In the genomic region with DNA sequence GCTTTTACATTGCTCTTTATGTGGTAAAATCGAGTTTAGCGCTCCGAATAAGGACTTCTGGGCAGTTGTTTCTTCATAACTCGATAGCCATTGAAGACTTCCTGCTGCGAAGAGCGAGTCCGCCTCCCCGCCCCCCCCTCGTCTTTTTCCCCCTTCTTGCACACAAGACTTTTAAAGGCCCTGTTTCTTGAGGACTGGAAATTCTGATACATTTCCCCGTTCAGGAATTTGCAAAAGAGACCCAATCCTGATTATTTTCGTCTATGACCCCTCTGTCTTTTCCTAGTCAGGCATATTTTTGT, we compare ENCODE assay signal across 8 cellular contexts. TPM values are rescaled to one million over a fixed set of nuclear protein-coding genes. Genes with fewer than 3 reads are reported as not detected.
DNase-seq lines count a peak whose midpoint lies in the region; ATAC-seq and TF ChIP-seq lines count a peak whose summit lies in the region.

No MANE protein-coding gene starts in this region.

- H3K4me3 ChIP-seq in WI38 (ENCODE audit: low read depth, low read length) = peak overlapping the region; percentile 98
- peak overlapping the region; percentile 68 to 89 for H3K4me3 ChIP-seq in foreskin fibroblast (ENCODE audit: low read depth in 1 of 2, low read length in 2 of 2)
- H3K4me3 ChIP-seq in retinal pigment epithelial cell (ENCODE audit: low read length) = peak overlapping the region; percentile 99

- H3K27ac Mint-ChIP-seq in activated T-cell treated with anti-CD3 and anti-CD28 coated beads, Interleukin-2, amount 50 U/mL, for 72 hours = peak overlapping the region; percentile 93

- H3K27me3 Mint-ChIP-seq in activated T-cell treated with anti-CD3 and anti-CD28 coated beads, Interleukin-2, amount 50 U/mL, for 72 hours (ENCODE audit: low read depth) = no peaks in the 10 kb centered on the region

- H3K4me1 Mint-ChIP-seq in activated T-cell treated with anti-CD3 and anti-CD28 coated beads, Interleukin-2, amount 50 U/mL, for 72 hours (ENCODE audit: low read depth) = peaks cover 32% of the 10 kb centered on the region

- H3K36me3 Mint-ChIP-seq in activated T-cell treated with anti-CD3 and anti-CD28 coated beads, Interleukin-2, amount 50 U/mL, for 72 hours (ENCODE audit: insufficient read depth in 2 of 2) = peaks cover 4 to 9% of the 10 kb centered on the region in 2 donors

- H3K4me3 Mint-ChIP-seq in activated T-cell treated with anti-CD3 and anti-CD28 coated beads, Interleukin-2, amount 50 U/mL, for 72 hours = peak overlapping the region; percentile 93 to 95

- no peak for ATAC-seq in activated T-cell treated with anti-CD3 and anti-CD28 coated beads, Interleukin-2, amount 50 U/mL, for 72 hours (replicated peaks in 1 of 2)
- no peak for ATAC-seq in GM21717 (IDR thresholded peaks at IDR 0.05; ENCODE audit: unreplicated experiment)
- no peak for ATAC-seq in GM18858 (IDR thresholded peaks at IDR 0.05; ENCODE audit: unreplicated experiment)

- H3K9me3 Mint-ChIP-seq in activated T-cell treated with anti-CD3 and anti-CD28 coated beads, Interleukin-2, amount 50 U/mL, for 72 hours = no peaks in the 10 kb centered on the region

- TF ChIP-seq CTCF in WI38 (IDR thresholded peaks at IDR 0.05; ENCODE audit: low read depth, low read length) (no peak), foreskin fibroblast (IDR thresholded peaks at IDR 0.05; ENCODE audit: low read depth, low read length) (no peak), retinal pigment epithelial cell (conservative IDR thresholded peaks at IDR 0.05; ENCODE audit: low read depth, low read length) (no peak)

- no peak for DNase-seq in activated T-cell treated with anti-CD3 and anti-CD28 coated beads, Interleukin-2, amount 50 U/mL, for 72 hours
- DNase-seq in activated T-cell treated with anti-CD3 and anti-CD28 coated beads, Interleukin-2, amount 50 U/mL, for 1 hour = no peak
- peak in 1 of 2 donors; percentile 72 for DNase-seq in foreskin fibroblast
- DNase-seq in retinal pigment epithelial cell (ENCODE audit: low read depth) = no peak
- no peak for DNase-seq in NCI-H526 treated with DMSO at 0.1 percent for 48 hours (lab: John Stamatoyannopoulos, UW)

RNA-seq across cellular contexts. Expression of a gene that starts 1.6 kb away (rescaled TPM):
- total RNA-seq in activated T-cell treated with anti-CD3 and anti-CD28 coated beads, Interleukin-2, amount 50 U/mL, for 72 hours = 10 to 100 TPM; 26.0 to 73.0 TPM
